ENCODE assay signal across 8 cellular contexts in genomic region chr6:42452171-42453026, GRCh38. TPM values are rescaled to one million over a fixed set of nuclear protein-coding genes. Genes with fewer than 3 reads are reported as not detected.
A peak's percentile ranks its signal among the peaks of the same experiment; 100 is the strongest.
DNase-seq lines count a peak whose midpoint lies in the region; ATAC-seq, FAIRE-seq and TF ChIP-seq lines count a peak whose summit lies in the region.

No MANE protein-coding gene starts in this region.

- peak; percentile 17 for ATAC-seq in GM19463 (IDR thresholded peaks at IDR 0.05; ENCODE audit: unreplicated experiment)
- ATAC-seq in HG02970 (IDR thresholded peaks at IDR 0.05; ENCODE audit: low FRiP score, unreplicated experiment), result no peak

- peak overlapping the region; percentile 66 for H3K27ac ChIP-seq in CD8-positive, alpha-beta memory T cell (ENCODE audit: low read depth, low read length)
- H3K27ac ChIP-seq in RWPE1 (peak overlapping the region; percentile 98), neuronal stem cell (replicated peaks; ENCODE audit: low read length) (peak overlapping the region; percentile 98)

- peak overlapping the region; percentile 90 to 100 (median 99) for H3K4me3 Mint-ChIP-seq in CD8-positive, alpha-beta memory T cell
- H3K4me3 Mint-ChIP-seq in activated naive CD4-positive, alpha-beta T cell treated with anti-CD3 and anti-CD28 coated beads for 36 hours, result peak overlapping the region; percentile 88

- H3K23ac ChIP-seq in neuronal stem cell (ENCODE audit: low read depth, low read length, poor library complexity), result peak overlapping the region; percentile 77

- peak overlapping the region; percentile 93 for H2BK12ac ChIP-seq in neuronal stem cell (ENCODE audit: low read length)

- H2AFZ ChIP-seq in neuronal stem cell (ENCODE audit: low read length), result peak overlapping the region; percentile 93

- peak overlapping the region; percentile 100 for H3K18ac ChIP-seq in neuronal stem cell (ENCODE audit: low read length)

- WGBS in neuronal stem cell (ENCODE audit: extremely low coverage in 2 of 2, insufficient read length in 2 of 2, insufficient replicate concordance in 1 of 2), 2 donors, result no CpG with 5 or more reads among the region's 78 CpGs

- H3K79me1 ChIP-seq in neuronal stem cell (ENCODE audit: low read depth, low read length), result peaks cover 1% of the 10 kb centered on the region

- no peaks in the 10 kb centered on the region for H3K9me3 ChIP-seq in CD8-positive, alpha-beta memory T cell (ENCODE audit: low read length)
- no peaks in the 10 kb centered on the region for H3K9me3 ChIP-seq in neuronal stem cell (replicated peaks in 1 of 2; ENCODE audit: control insufficient read depth in 2 of 2, insufficient read depth in 1 of 2, low read depth in 1 of 2, low read length in 2 of 2)

- H3K4me1 ChIP-seq in CD8-positive, alpha-beta memory T cell (ENCODE audit: insufficient read depth, low read length), result peaks cover 12% of the 10 kb centered on the region
- H3K4me1 ChIP-seq in neuronal stem cell (ENCODE audit: control insufficient read depth in 2 of 2, insufficient read depth in 1 of 2, low read depth in 1 of 2, low read length in 2 of 2), result peaks cover 11 to 22% of the 10 kb centered on the region in 2 donors

- intact Hi-C loops in activated naive CD4-positive, alpha-beta T cell treated with anti-CD3 and anti-CD28 coated beads for 36 hours (cut with micrococcal nuclease), result loop anchor here (5.0 to 10.0 kb wide), 3 partner anchors 95 to 668 kb away; partner anchors contain the start of genes MRPS10, PRICKLE4 and TOMM6

- H3K4me1 Mint-ChIP-seq in CD8-positive, alpha-beta memory T cell, result peaks cover 38 to 50% (median 40%) of the 10 kb centered on the region in 3 donors
- H3K4me1 Mint-ChIP-seq in activated naive CD4-positive, alpha-beta T cell treated with anti-CD3 and anti-CD28 coated beads for 36 hours (ENCODE audit: low read depth), result peaks cover 34% of the 10 kb centered on the region

- H2AK5ac ChIP-seq in neuronal stem cell (ENCODE audit: low read depth, low read length), result peak overlapping the region; percentile 100

- POLR2A ChIA-PET in CD8-positive, alpha-beta memory T cell (lab: Charles Lee), result interaction anchor here (0.6 to 7.5 kb wide), 19 partner anchors 10 to 402 kb away, joined by 3 to 50 read pairs (median 4); partner anchors contain the start of genes TAF8, TBCC and UBR2
- POLR2A ChIA-PET in RWPE1 (lab: Yijun Ruan, JAX; ENCODE audit: low non-redundant PET), result interaction anchor here (0.5 to 1.5 kb wide), 6 partner anchors 11 to 229 kb away, joined by 3 to 8 read pairs (median 4); partner anchors contain the start of gene UBR2

- FAIRE-seq in frontal cortex (lab: Jason Lieb, UNC), result no peak

- peak overlapping the region; percentile 70 to 97 (median 90) for H3K27ac Mint-ChIP-seq in CD8-positive, alpha-beta memory T cell
- peak overlapping the region; percentile 81 for H3K27ac Mint-ChIP-seq in activated naive CD4-positive, alpha-beta T cell treated with anti-CD3 and anti-CD28 coated beads for 36 hours

- H3K4me2 ChIP-seq in neuronal stem cell (ENCODE audit: insufficient read depth, low read length, poor library complexity, severe bottlenecking), result peak overlapping the region; percentile 98

- H4K8ac ChIP-seq in neuronal stem cell (ENCODE audit: low read depth, low read length), result peak overlapping the region; percentile 55

- H3K27me3 ChIP-seq in CD8-positive, alpha-beta memory T cell (ENCODE audit: insufficient read depth, low read length, poor library complexity, severe bottlenecking), result no peaks in the 10 kb centered on the region
- no peaks in the 10 kb centered on the region for H3K27me3 ChIP-seq in neuronal stem cell (ENCODE audit: control insufficient read depth in 3 of 3, insufficient read depth in 3 of 3, low read depth in 1 of 3, low read length in 3 of 3)

- H3K27me3 Mint-ChIP-seq in CD8-positive, alpha-beta memory T cell, result no peaks in the 10 kb centered on the region
- H3K27me3 Mint-ChIP-seq in activated naive CD4-positive, alpha-beta T cell treated with anti-CD3 and anti-CD28 coated beads for 36 hours (ENCODE audit: low read depth), result peaks cover 7% of the 10 kb centered on the region

- no peak for TF ChIP-seq RAD21 in Ishikawa (IDR thresholded peaks at IDR 0.05; ENCODE audit: low read depth)

- H3K36me3 ChIP-seq in CD8-positive, alpha-beta memory T cell (ENCODE audit: insufficient read depth, low read length), result no peaks in the 10 kb centered on the region
- peaks cover 0 to 3% of the 10 kb centered on the region in 2 donors for H3K36me3 ChIP-seq in neuronal stem cell (replicated peaks in 1 of 2; ENCODE audit: control insufficient read depth in 2 of 2, insufficient read depth in 2 of 2, low read length in 2 of 2)

- peak overlapping the region; percentile 99 for H3K14ac ChIP-seq in neuronal stem cell (ENCODE audit: low read length)

- DNase-seq in CD8-positive, alpha-beta memory T cell, result peak; percentile 11 to 76 (median 53)
- DNase-seq in RWPE1 (ENCODE audit: low spot score) (peak; percentile 77), frontal cortex (ENCODE audit: low spot score in 2 of 2) (peak; percentile 49), neuronal stem cell (ENCODE audit: low spot score) (peak; percentile 80)
- DNase-seq in activated naive CD4-positive, alpha-beta T cell treated with anti-CD3 and anti-CD28 coated beads for 36 hours, result peak; percentile 40

- H2BK15ac ChIP-seq in neuronal stem cell (ENCODE audit: low read length), result peak overlapping the region; percentile 99

- TF ChIP-seq EP300 in Ishikawa (IDR thresholded peaks at IDR 0.05; ENCODE audit: borderline replicate concordance), result no peak

- peak overlapping the region; percentile 97 for H3K4ac ChIP-seq in neuronal stem cell (ENCODE audit: low read length)

- H3K9ac ChIP-seq in neuronal stem cell (ENCODE audit: low read depth, low read length, poor library complexity), result peak overlapping the region; percentile 100

- no peak for TF ChIP-seq CTCF in RWPE1 (conservative IDR thresholded peaks at IDR 0.05; ENCODE audit: low read depth)

- peak overlapping the region; percentile 92 for H3K4me3 ChIP-seq in CD8-positive, alpha-beta memory T cell (ENCODE audit: low read length)
- peak overlapping the region; percentile 69 to 99 for H3K4me3 ChIP-seq in neuronal stem cell (ENCODE audit: low read length in 2 of 2)

- H3K9me3 Mint-ChIP-seq in CD8-positive, alpha-beta memory T cell, result no peaks in the 10 kb centered on the region
- H3K9me3 Mint-ChIP-seq in activated naive CD4-positive, alpha-beta T cell treated with anti-CD3 and anti-CD28 coated beads for 36 hours, result no peaks in the 10 kb centered on the region

- H4K91ac ChIP-seq in neuronal stem cell (ENCODE audit: low read depth, low read length, poor library complexity), result peak overlapping the region; percentile 99

- H2BK5ac ChIP-seq in neuronal stem cell (ENCODE audit: low read length), result peak overlapping the region; percentile 100

- peaks cover 0 to 31% (median 3%) of the 10 kb centered on the region in 3 donors for H3K36me3 Mint-ChIP-seq in CD8-positive, alpha-beta memory T cell
- H3K36me3 Mint-ChIP-seq in activated naive CD4-positive, alpha-beta T cell treated with anti-CD3 and anti-CD28 coated beads for 36 hours (ENCODE audit: low read depth), result peaks cover under 1% of the 10 kb centered on the region

- H2BK120ac ChIP-seq in neuronal stem cell (ENCODE audit: low read depth, low read length), result peak overlapping the region; percentile 100

- CTCF ChIA-PET in CD8-positive, alpha-beta memory T cell (lab: Charles Lee), result interaction anchor here (1.2 to 3.4 kb wide), 9 partner anchors 25 to 238 kb away, joined by 3 to 17 read pairs (median 4); no protein-coding TSS in a partner anchor
- CTCF ChIA-PET in RWPE1 (lab: Yijun Ruan, JAX), result interaction anchor here (0.6 to 1.3 kb wide), 2 partner anchors 79 to 713 kb away, joined by 3 to 4 read pairs; no protein-coding TSS in a partner anchor
- CTCF ChIA-PET in activated naive CD4-positive, alpha-beta T cell treated with anti-CD3 and anti-CD28 coated beads for 36 hours (lab: Charles Lee), result interaction anchor here (0.8 to 2.8 kb wide), 3 partner anchors 65 to 95 kb away, joined by 3 to 14 read pairs (median 5); no protein-coding TSS in a partner anchor

TF ChIP-seq in Ishikawa, 13 proteins besides CTCF, POLR2A, EP300 and RAD21 (continues in another document):
- peak; percentile 73 for TF ChIP-seq MAX (IDR thresholded peaks at IDR 0.05)
- TF ChIP-seq USF1 (IDR thresholded peaks at IDR 0.05), result no peak
- no peak for TF ChIP-seq EGR1 (IDR thresholded peaks at IDR 0.05)
- no peak for TF ChIP-seq FOXM1 (IDR thresholded peaks at IDR 0.05; ENCODE audit: borderline replicate concordance, low read depth)

RNA-seq across cellular contexts. Expression of gene TRERF1, which starts 0.7 kb away (rescaled TPM):
- 10 to 100 TPM; 10.3 to 10.6 TPM for total RNA-seq in CD8-positive, alpha-beta memory T cell
- 10.2 TPM for polyA plus RNA-seq in CD8-positive, alpha-beta memory T cell
- 1 to 10 TPM; 6.7 to 6.9 TPM for total RNA-seq in activated naive CD4-positive, alpha-beta T cell treated with anti-CD3 and anti-CD28 coated beads for 36 hours
- total RNA-seq in frontal cortex, result 2.9 TPM
- polyA plus RNA-seq in neuronal stem cell (2013, experiment 1 of 2), result 13.6 TPM
- 14.1 TPM for polyA plus RNA-seq in neuronal stem cell (2013, experiment 2 of 2)
